1 cellular context compared by ENCODE assay signal in the genomic region with DNA sequence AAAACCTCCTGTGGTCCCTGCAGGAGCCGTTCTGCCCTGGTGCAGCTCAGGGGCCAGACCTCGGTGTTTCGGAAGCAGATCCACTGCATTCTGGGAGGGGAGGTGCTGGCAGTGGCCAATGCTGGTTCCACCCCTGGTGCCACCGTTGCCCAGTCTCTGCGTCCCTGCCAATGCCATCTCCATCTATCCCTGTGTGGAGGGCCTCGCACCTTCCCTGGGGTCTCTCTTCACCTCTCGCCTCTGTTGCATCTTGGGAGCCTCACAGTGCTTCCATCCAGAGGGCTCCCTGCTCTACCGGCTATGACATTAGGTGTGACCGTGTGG.
TF ChIP-seq lines count a peak whose summit lies in the region.

No MANE protein-coding gene starts in this region.

TF ChIP-seq in A549, 52 proteins besides CTCF, POLR2A, EP300 and RAD21 (continued from another document):
- TF ChIP-seq, protein P1, sequence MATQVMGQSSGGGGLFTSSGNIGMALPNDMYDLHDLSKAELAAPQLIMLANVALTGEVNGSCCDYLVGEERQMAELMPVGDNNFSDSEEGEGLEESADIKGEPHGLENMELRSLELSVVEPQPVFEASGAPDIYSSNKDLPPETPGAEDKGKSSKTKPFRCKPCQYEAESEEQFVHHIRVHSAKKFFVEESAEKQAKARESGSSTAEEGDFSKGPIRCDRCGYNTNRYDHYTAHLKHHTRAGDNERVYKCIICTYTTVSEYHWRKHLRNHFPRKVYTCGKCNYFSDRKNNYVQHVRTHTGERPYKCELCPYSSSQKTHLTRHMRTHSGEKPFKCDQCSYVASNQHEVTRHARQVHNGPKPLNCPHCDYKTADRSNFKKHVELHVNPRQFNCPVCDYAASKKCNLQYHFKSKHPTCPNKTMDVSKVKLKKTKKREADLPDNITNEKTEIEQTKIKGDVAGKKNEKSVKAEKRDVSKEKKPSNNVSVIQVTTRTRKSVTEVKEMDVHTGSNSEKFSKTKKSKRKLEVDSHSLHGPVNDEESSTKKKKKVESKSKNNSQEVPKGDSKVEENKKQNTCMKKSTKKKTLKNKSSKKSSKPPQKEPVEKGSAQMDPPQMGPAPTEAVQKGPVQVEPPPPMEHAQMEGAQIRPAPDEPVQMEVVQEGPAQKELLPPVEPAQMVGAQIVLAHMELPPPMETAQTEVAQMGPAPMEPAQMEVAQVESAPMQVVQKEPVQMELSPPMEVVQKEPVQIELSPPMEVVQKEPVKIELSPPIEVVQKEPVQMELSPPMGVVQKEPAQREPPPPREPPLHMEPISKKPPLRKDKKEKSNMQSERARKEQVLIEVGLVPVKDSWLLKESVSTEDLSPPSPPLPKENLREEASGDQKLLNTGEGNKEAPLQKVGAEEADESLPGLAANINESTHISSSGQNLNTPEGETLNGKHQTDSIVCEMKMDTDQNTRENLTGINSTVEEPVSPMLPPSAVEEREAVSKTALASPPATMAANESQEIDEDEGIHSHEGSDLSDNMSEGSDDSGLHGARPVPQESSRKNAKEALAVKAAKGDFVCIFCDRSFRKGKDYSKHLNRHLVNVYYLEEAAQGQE (IDR thresholded peaks at IDR 0.05), result no peak
- no peak for TF ChIP-seq BHLHE40 (IDR thresholded peaks at IDR 0.05; ENCODE audit: low read depth, low read length)
- TF ChIP-seq HOXB13 (CRISPR knock-in tag; IDR thresholded peaks at IDR 0.05; ENCODE audit: low read depth), result no peak
- no peak for TF ChIP-seq SMC3 (IDR thresholded peaks at IDR 0.05)
- no peak for TF ChIP-seq ESRRA (IDR thresholded peaks at IDR 0.05; ENCODE audit: borderline replicate concordance, low read length)
- TF ChIP-seq, protein P2, sequence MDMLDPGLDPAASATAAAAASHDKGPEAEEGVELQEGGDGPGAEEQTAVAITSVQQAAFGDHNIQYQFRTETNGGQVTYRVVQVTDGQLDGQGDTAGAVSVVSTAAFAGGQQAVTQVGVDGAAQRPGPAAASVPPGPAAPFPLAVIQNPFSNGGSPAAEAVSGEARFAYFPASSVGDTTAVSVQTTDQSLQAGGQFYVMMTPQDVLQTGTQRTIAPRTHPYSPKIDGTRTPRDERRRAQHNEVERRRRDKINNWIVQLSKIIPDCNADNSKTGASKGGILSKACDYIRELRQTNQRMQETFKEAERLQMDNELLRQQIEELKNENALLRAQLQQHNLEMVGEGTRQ (IDR thresholded peaks at IDR 0.05), result no peak
- no peak for TF ChIP-seq MAFK (IDR thresholded peaks at IDR 0.05; ENCODE audit: partially characterized antibody)
- TF ChIP-seq NR3C1 (IDR thresholded peaks at IDR 0.05), result no peak
